In the genomic region with DNA sequence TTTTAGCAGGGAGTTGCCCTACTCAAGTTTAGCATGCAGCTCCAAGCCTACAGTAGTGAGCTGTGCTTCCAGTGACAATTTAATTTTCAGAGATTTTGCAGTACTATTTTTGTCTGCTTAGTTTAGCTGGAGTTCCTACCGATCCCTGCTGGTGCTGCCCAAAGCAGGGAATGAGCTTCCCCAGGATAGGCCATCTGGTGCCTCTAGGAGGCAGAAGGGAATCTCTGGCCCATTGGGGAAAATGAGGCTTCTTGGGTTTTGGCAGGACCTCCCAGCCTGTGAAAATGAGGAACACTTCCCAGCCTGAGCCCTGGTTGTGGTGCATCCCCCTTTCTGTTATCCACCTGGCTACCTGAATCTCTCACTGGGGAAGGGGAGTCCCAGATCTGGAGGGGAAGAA, we compare ENCODE assay signal across 19 cellular contexts.
DNase-seq lines count a peak whose midpoint lies in the region; ATAC-seq and TF ChIP-seq lines count a peak whose summit lies in the region.
"Had no signal": no experiment of that assay in that cellular context is flagged by ENCODE, and none has a peak within 500 bp of the region (broad histone marks: within the 10 kb centered on the region; RNA-seq: fewer than 3 reads in every experiment).

No MANE protein-coding gene starts in this region.

- peaks cover 15% of the 10 kb centered on the region in 3 experiments for H3K36me3 Mint-ChIP-seq in H9 (ENCODE audit: insufficient read depth in 1 of 3, low read depth in 3 of 3)
- no peaks in the 10 kb centered on the region for H3K36me3 Mint-ChIP-seq in stimulated activated effector memory CD8-positive, alpha-beta T cell treated with anti-CD3 and anti-CD28 coated beads, Interleukin-12 subunit alpha, Interleukin-12 subunit beta, amount 100 ng/mL, for 72 hours
- H3K36me3 Mint-ChIP-seq in activated CD4-positive, alpha-beta memory T cell treated with anti-CD3 and anti-CD28 coated beads, Interleukin-2, amount 10 ng/mL, durations not matched to agents 7 days and 5 days (ENCODE audit: low read depth): no peaks in the 10 kb centered on the region
- no peaks in the 10 kb centered on the region for H3K36me3 Mint-ChIP-seq in activated CD4-positive, alpha-beta memory T cell treated with anti-CD3 and anti-CD28 coated beads for 36 hours
- H3K36me3 Mint-ChIP-seq: CD4-positive, alpha-beta memory T cell had no signal

- no peak overlapping the region for H4K8ac ChIP-seq in H9 (replicated peaks; ENCODE audit: insufficient read length, low read depth, low read length)

- no peak overlapping the region for H3K27ac ChIP-seq in 22Rv1
- H3K27ac ChIP-seq in H9 (ENCODE audit: insufficient read length, low read depth, low read length): no peak overlapping the region
- H3K27ac ChIP-seq: BLaER1, SJSA1 had no signal

- POLR2A ChIA-PET in activated CD4-positive, alpha-beta memory T cell treated with anti-CD3 and anti-CD28 coated beads, Interleukin-2, amount 10 ng/mL, durations not matched to agents 7 days and 5 days (lab: Charles Lee): no interaction called here
- POLR2A ChIA-PET in activated CD4-positive, alpha-beta memory T cell treated with anti-CD3 and anti-CD28 coated beads for 36 hours (lab: Charles Lee): no interaction called here

- H2AFZ ChIP-seq in H9 (ENCODE audit: low read length): no peak overlapping the region

- no CpG with 5 or more reads among the region's 1 CpG for WGBS in H9 (ENCODE audit: extremely low coverage, insufficient read length, low lambda C conversion rate)

- DNase-seq in H9 (no peak), SK-MEL-5 (ENCODE audit: low read depth, low spot score) (peak; percentile 43), iPS-NIHi11 (ENCODE audit: low spot score) (peak; percentile 31), NCI-H510A treated with DMSO at 0.1 percent for 48 hours (lab: John Stamatoyannopoulos, UW) (no peak)
- DNase-seq in stimulated activated effector memory CD8-positive, alpha-beta T cell treated with anti-CD3 and anti-CD28 coated beads, Interleukin-12 subunit alpha, Interleukin-12 subunit beta, amount 100 ng/mL, for 72 hours (ENCODE audit: low spot score in 2 of 2): no peak
- no peak for DNase-seq in activated CD4-positive, alpha-beta memory T cell treated with anti-CD3 and anti-CD28 coated beads, Interleukin-2, amount 10 ng/mL, durations not matched to agents 7 days and 5 days
- DNase-seq in activated CD4-positive, alpha-beta memory T cell treated with anti-CD3 and anti-CD28 coated beads for 36 hours: no peak
- DNase-seq: CD4-positive, alpha-beta memory T cell; DMS79; NCI-H1105; NCI-H1694; NCI-H2081 treated with DMSO at 0.1 percent for 48 hours; NCI-H510A; NCI-H82; OCI-M1 had no signal

- H3K18ac ChIP-seq in H9 (ENCODE audit: insufficient read length, low read depth, low read length): no peak overlapping the region

- no peak overlapping the region for H2BK15ac ChIP-seq in H9 (ENCODE audit: low read depth, low read length)

- no peak overlapping the region for H3K56ac ChIP-seq in H9 (ENCODE audit: insufficient read length, low read depth, low read length)

- H3K14ac ChIP-seq in H9 (ENCODE audit: insufficient read depth, low read length): no peak overlapping the region

- H2BK5ac ChIP-seq in H9 (ENCODE audit: insufficient read length, low read length): no peak overlapping the region

- TF ChIP-seq CTCF in 22Rv1 (IDR thresholded peaks at IDR 0.05): 0 out of 2 replicates have a peak, but pooled peaks have one; percentile 5
- TF ChIP-seq CTCF in H9 (conservative IDR thresholded peaks at IDR 0.05): peak; percentile 30; the same call in 2 of the 3 replicates

- H3K9me3 ChIP-seq in H9 (ENCODE audit: control insufficient read depth, low read depth, low read length): no peaks in the 10 kb centered on the region

- H3K4me3 Mint-ChIP-seq in H9: no peak overlapping the region
- no peak overlapping the region for H3K4me3 Mint-ChIP-seq in stimulated activated effector memory CD8-positive, alpha-beta T cell treated with anti-CD3 and anti-CD28 coated beads, Interleukin-12 subunit alpha, Interleukin-12 subunit beta, amount 100 ng/mL, for 72 hours
- H3K4me3 Mint-ChIP-seq in activated CD4-positive, alpha-beta memory T cell treated with anti-CD3 and anti-CD28 coated beads, Interleukin-2, amount 10 ng/mL, durations not matched to agents 7 days and 5 days: no peak overlapping the region
- H3K4me3 Mint-ChIP-seq in activated CD4-positive, alpha-beta memory T cell treated with anti-CD3 and anti-CD28 coated beads for 36 hours: no peak overlapping the region
- H3K4me3 Mint-ChIP-seq: CD4-positive, alpha-beta memory T cell had no signal

- no peaks in the 10 kb centered on the region; the same call in 1 of the 2 replicates for H3K79me2 ChIP-seq in H9 (ENCODE audit: insufficient read depth, low read length)

- H4K91ac ChIP-seq in H9 (ENCODE audit: insufficient read length, low read depth, low read length): no peak overlapping the region

- intact Hi-C loops in activated CD4-positive, alpha-beta memory T cell treated with anti-CD3 and anti-CD28 coated beads for 36 hours (cut with micrococcal nuclease): no loop called here

- H3K4ac ChIP-seq in H9 (ENCODE audit: low read depth, low read length): no peak overlapping the region

- H2BK20ac ChIP-seq in H9 (ENCODE audit: low read depth, low read length, poor library complexity, severe bottlenecking): no peak overlapping the region

- no peak overlapping the region for H2BK120ac ChIP-seq in H9 (ENCODE audit: low read depth, low read length, poor library complexity, severe bottlenecking)

- H3K4me2 ChIP-seq in H9 (ENCODE audit: insufficient read depth, insufficient read length, low read length): no peak overlapping the region
- H3K4me2 ChIP-seq: BLaER1 had no signal

- H3T11ph ChIP-seq in H9 (ENCODE audit: low read length): no peak overlapping the region

- H4K20me1 ChIP-seq in H9 (ENCODE audit: control insufficient read depth, insufficient read depth, insufficient read length): no peaks in the 10 kb centered on the region
- H4K20me1 ChIP-seq: BLaER1 had no signal

- no peaks in the 10 kb centered on the region for H3K23me2 ChIP-seq in H9 (ENCODE audit: insufficient read length, low read depth, low read length, poor library complexity, severe bottlenecking)

- H3K27me3 Mint-ChIP-seq in H9 (ENCODE audit: low read depth): no peaks in the 10 kb centered on the region
- H3K27me3 Mint-ChIP-seq in activated CD4-positive, alpha-beta memory T cell treated with anti-CD3 and anti-CD28 coated beads, Interleukin-2, amount 10 ng/mL, durations not matched to agents 7 days and 5 days: no peaks in the 10 kb centered on the region
- no peaks in the 10 kb centered on the region for H3K27me3 Mint-ChIP-seq in activated CD4-positive, alpha-beta memory T cell treated with anti-CD3 and anti-CD28 coated beads for 36 hours
- H3K27me3 Mint-ChIP-seq: CD4-positive, alpha-beta memory T cell had no signal

- H3K9me3 Mint-ChIP-seq in H9: peaks cover 8 to 22% of the 10 kb centered on the region in 2 experiments
- H3K9me3 Mint-ChIP-seq in stimulated activated effector memory CD8-positive, alpha-beta T cell treated with anti-CD3 and anti-CD28 coated beads, Interleukin-12 subunit alpha, Interleukin-12 subunit beta, amount 100 ng/mL, for 72 hours: peaks cover 14% of the 10 kb centered on the region
- H3K9me3 Mint-ChIP-seq in activated CD4-positive, alpha-beta memory T cell treated with anti-CD3 and anti-CD28 coated beads, Interleukin-2, amount 10 ng/mL, durations not matched to agents 7 days and 5 days: peaks cover 12% of the 10 kb centered on the region
- H3K9me3 Mint-ChIP-seq in activated CD4-positive, alpha-beta memory T cell treated with anti-CD3 and anti-CD28 coated beads for 36 hours: peaks cover 8% of the 10 kb centered on the region

- no peak overlapping the region for H3K9ac ChIP-seq in H9 (ENCODE audit: extremely low read depth, insufficient read length, low read length)
- H3K9ac ChIP-seq: BLaER1 had no signal

- no peak for ATAC-seq in stimulated activated effector memory CD8-positive, alpha-beta T cell treated with anti-CD3 and anti-CD28 coated beads, Interleukin-12 subunit alpha, Interleukin-12 subunit beta, amount 100 ng/mL, for 72 hours
- ATAC-seq: K562 had no signal

- H3K23ac ChIP-seq in H9 (ENCODE audit: insufficient read length, low read depth, low read length): no peak overlapping the region

- H3K27me3 ChIP-seq in H9 (ENCODE audit: insufficient read depth, low read length): no peaks in the 10 kb centered on the region
- H3K27me3 ChIP-seq: BLaER1, SJSA1 had no signal

- in situ Hi-C loops in SK-MEL-5 (cut with HindIII; ENCODE audit: low pct_unique_long_range_greater_than_20kb, low sequenced_read_pairs): no loop called here

- CTCF ChIA-PET in activated CD4-positive, alpha-beta memory T cell treated with anti-CD3 and anti-CD28 coated beads, Interleukin-2, amount 10 ng/mL, durations not matched to agents 7 days and 5 days (lab: Charles Lee): no interaction called here
- CTCF ChIA-PET in activated CD4-positive, alpha-beta memory T cell treated with anti-CD3 and anti-CD28 coated beads for 36 hours (lab: Charles Lee): no interaction called here

- no peaks in the 10 kb centered on the region for H3K79me1 ChIP-seq in H9 (ENCODE audit: insufficient read depth, low read depth, low read length, poor library complexity, severe bottlenecking)

- H3K4me1 Mint-ChIP-seq in H9: peaks cover 3 to 4% of the 10 kb centered on the region in 2 experiments; a peak in 2 of 4 replicates
- H3K4me1 Mint-ChIP-seq in stimulated activated effector memory CD8-positive, alpha-beta T cell treated with anti-CD3 and anti-CD28 coated beads, Interleukin-12 subunit alpha, Interleukin-12 subunit beta, amount 100 ng/mL, for 72 hours: no peaks in the 10 kb centered on the region
- H3K4me1 Mint-ChIP-seq in activated CD4-positive, alpha-beta memory T cell treated with anti-CD3 and anti-CD28 coated beads, Interleukin-2, amount 10 ng/mL, durations not matched to agents 7 days and 5 days: no peaks in the 10 kb centered on the region
- H3K4me1 Mint-ChIP-seq in activated CD4-positive, alpha-beta memory T cell treated with anti-CD3 and anti-CD28 coated beads for 36 hours (ENCODE audit: low read depth): no peaks in the 10 kb centered on the region
- H3K4me1 Mint-ChIP-seq: CD4-positive, alpha-beta memory T cell had no signal

- H3K27ac Mint-ChIP-seq in H9: no peak overlapping the region
- H3K27ac Mint-ChIP-seq in stimulated activated effector memory CD8-positive, alpha-beta T cell treated with anti-CD3 and anti-CD28 coated beads, Interleukin-12 subunit alpha, Interleukin-12 subunit beta, amount 100 ng/mL, for 72 hours: no peak overlapping the region
- no peak overlapping the region for H3K27ac Mint-ChIP-seq in activated CD4-positive, alpha-beta memory T cell treated with anti-CD3 and anti-CD28 coated beads, Interleukin-2, amount 10 ng/mL, durations not matched to agents 7 days and 5 days
- no peak overlapping the region for H3K27ac Mint-ChIP-seq in activated CD4-positive, alpha-beta memory T cell treated with anti-CD3 and anti-CD28 coated beads for 36 hours
- H3K27ac Mint-ChIP-seq: CD4-positive, alpha-beta memory T cell had no signal

- no peak overlapping the region for H2AK5ac ChIP-seq in H9 (ENCODE audit: insufficient read length, low read length)

- peaks cover 4% of the 10 kb centered on the region for H3K4me1 ChIP-seq in H9 (ENCODE audit: insufficient read depth, low read length)
- H3K4me1 ChIP-seq: BLaER1 had no signal

- no peak overlapping the region for H2BK12ac ChIP-seq in H9 (ENCODE audit: insufficient read length, low read depth, low read length)

- H4K5ac ChIP-seq in H9 (ENCODE audit: insufficient read length, low read depth, low read length): no peak overlapping the region

Comparison
In these comparisons a context has a peak if more than half of its experiments do, and no peak if none do; other contexts are left out.
1. DNase-seq: peak in SK-MEL-5 (single experiment) and iPS-NIHi11 (single experiment); none in H9 (single experiment), stimulated activated effector memory CD8-positive, alpha-beta T cell treated with anti-CD3 and anti-CD28 coated beads, Interleukin-12 subunit alpha, Interleukin-12 subunit beta, amount 100 ng/mL, for 72 hours (0 of 2), NCI-H510A treated with DMSO at 0.1 percent for 48 hours (single experiment), activated CD4-positive, alpha-beta memory T cell treated with anti-CD3 and anti-CD28 coated beads, Interleukin-2, amount 10 ng/mL, durations not matched to agents 7 days and 5 days (single experiment) and activated CD4-positive, alpha-beta memory T cell treated with anti-CD3 and anti-CD28 coated beads for 36 hours (single experiment).